8 cellular contexts compared by ENCODE assay signal in the genomic region with DNA sequence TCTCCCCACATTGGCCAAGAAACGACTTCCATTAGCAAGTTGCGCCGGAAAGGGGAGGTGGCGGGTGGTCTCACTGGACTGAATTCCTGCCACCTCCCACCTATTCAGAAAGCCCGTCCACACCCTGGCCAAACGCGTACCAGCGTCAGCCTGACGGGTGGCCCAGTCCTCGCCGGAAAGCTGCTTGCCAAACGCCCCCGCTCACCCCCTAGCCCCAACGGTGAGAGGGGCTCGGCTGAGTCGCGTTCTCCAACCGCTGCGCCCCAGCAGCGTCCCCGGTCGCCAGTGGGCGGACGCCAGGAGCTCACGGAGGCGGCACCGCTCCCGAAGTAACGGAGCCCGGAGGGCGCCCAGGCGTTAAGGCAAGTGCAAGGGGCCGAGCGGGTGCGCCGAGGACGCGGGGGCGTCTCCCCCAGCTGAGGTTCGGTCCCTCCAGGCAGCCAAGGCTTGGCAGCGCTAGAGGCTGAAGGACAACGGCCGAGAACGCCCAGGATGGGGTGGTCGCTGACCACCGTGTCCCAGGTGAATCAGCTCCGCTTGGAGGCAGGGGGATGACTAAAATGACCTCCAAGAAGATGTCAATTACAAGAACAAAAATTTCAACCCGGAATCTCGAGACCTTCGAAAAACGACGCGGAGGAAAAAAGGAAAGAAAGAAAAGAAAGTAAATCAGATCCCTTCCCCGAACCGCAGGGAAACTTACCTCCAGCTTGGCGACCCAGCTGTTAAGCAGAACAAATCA.
DNase-seq lines count a peak whose midpoint lies in the region; ATAC-seq, FAIRE-seq and TF ChIP-seq lines count a peak whose summit lies in the region.

No MANE protein-coding gene starts in this region.

- H3K4me1 ChIP-seq in HUES64 (ENCODE audit: insufficient read depth, low read length) (peaks cover 10% of the 10 kb centered on the region), astrocyte (ENCODE audit: insufficient read depth, low read length) (peaks cover 32% of the 10 kb centered on the region)

- H3K9ac ChIP-seq in HUES64 (ENCODE audit: low read depth, low read length) (peak overlapping the region; percentile 68; the same call in 1 of the 2 replicates), astrocyte (ENCODE audit: low read length) (peak overlapping the region; percentile 93)

- TF ChIP-seq CTCF in CD4-positive, alpha-beta T cell (IDR thresholded peaks at IDR 0.05) = no peak
- TF ChIP-seq CTCF in astrocyte (IDR thresholded peaks at IDR 0.05; ENCODE audit: insufficient read depth, low read depth, low read length) = no peak

- H3K9me3 ChIP-seq in CD4-positive, alpha-beta T cell (ENCODE audit: control insufficient read depth, low read length) = no peaks in the 10 kb centered on the region
- H3K9me3 ChIP-seq in HUES64 (ENCODE audit: insufficient read depth, low read depth, low read length) (no peaks in the 10 kb centered on the region), astrocyte (ENCODE audit: insufficient read depth, low read depth, low read length) (no peaks in the 10 kb centered on the region)

- H3K36me3 ChIP-seq in HUES64 (ENCODE audit: insufficient read depth, low read length) = no peaks in the 10 kb centered on the region
- no peaks in the 10 kb centered on the region for H3K36me3 ChIP-seq in astrocyte (ENCODE audit: insufficient read depth, low read length)

- no peaks in the 10 kb centered on the region for H3K9me3 Mint-ChIP-seq in CD4-positive, alpha-beta T cell
- H3K9me3 Mint-ChIP-seq in astrocyte (ENCODE audit: unreplicated experiment) = no peaks in the 10 kb centered on the region
- no peaks in the 10 kb centered on the region for H3K9me3 Mint-ChIP-seq in stimulated activated naive CD8-positive, alpha-beta T cell treated with anti-CD3 and anti-CD28 coated beads, Interleukin-15, Interleukin-2, amounts not matched to agents 100 ng/mL and 50 ng/mL, for 24 hours

- H3K4me2 ChIP-seq in astrocyte (ENCODE audit: low read length) = peak overlapping the region; percentile 86

- WGBS in HUES64 = 2% methylated on average over 56 of the region's 56 CpGs

- H3K27ac ChIP-seq in CD4-positive, alpha-beta T cell (ENCODE audit: low read depth, low read length) = no peak overlapping the region
- H3K27ac ChIP-seq in HUES64 (ENCODE audit: low read depth, low read length) (no peak overlapping the region), astrocyte (ENCODE audit: low read depth, low read length) (peak overlapping the region; percentile 84)

- peaks cover 73% of the 10 kb centered on the region for H3K27me3 Mint-ChIP-seq in CD4-positive, alpha-beta T cell
- no peaks in the 10 kb centered on the region for H3K27me3 Mint-ChIP-seq in astrocyte (ENCODE audit: low read depth, unreplicated experiment)
- H3K27me3 Mint-ChIP-seq in stimulated activated naive CD8-positive, alpha-beta T cell treated with anti-CD3 and anti-CD28 coated beads, Interleukin-15, Interleukin-2, amounts not matched to agents 100 ng/mL and 50 ng/mL, for 24 hours = peaks cover 55% of the 10 kb centered on the region

- H3K27me3 ChIP-seq in CD4-positive, alpha-beta T cell (ENCODE audit: control insufficient read depth, insufficient read depth, low read length) = peaks cover 25% of the 10 kb centered on the region
- H3K27me3 ChIP-seq in HUES64 (ENCODE audit: insufficient read depth, low read length) = peaks cover 39% of the 10 kb centered on the region
- no peaks in the 10 kb centered on the region for H3K27me3 ChIP-seq in astrocyte (ENCODE audit: insufficient read depth, low read length)

- FAIRE-seq in astrocyte (lab: Jason Lieb, UNC) = no peak

- H3K27ac Mint-ChIP-seq in CD4-positive, alpha-beta T cell = no peak overlapping the region
- peak overlapping the region; percentile 87 for H3K27ac Mint-ChIP-seq in astrocyte (ENCODE audit: unreplicated experiment)
- H3K27ac Mint-ChIP-seq in stimulated activated naive CD8-positive, alpha-beta T cell treated with anti-CD3 and anti-CD28 coated beads, Interleukin-15, Interleukin-2, amounts not matched to agents 100 ng/mL and 50 ng/mL, for 24 hours = no peak overlapping the region

- ATAC-seq in CD4-positive, alpha-beta T cell (ENCODE audit: poor library complexity) = no peak

- H2AFZ ChIP-seq in astrocyte (ENCODE audit: low read depth, low read length) = peak overlapping the region; percentile 5

- peaks cover 56% of the 10 kb centered on the region for H3K79me2 ChIP-seq in astrocyte (ENCODE audit: insufficient read depth, low read length)

- H3K4me1 Mint-ChIP-seq in CD4-positive, alpha-beta T cell (ENCODE audit: low read depth) = peaks cover 43% of the 10 kb centered on the region
- H3K4me1 Mint-ChIP-seq in astrocyte (ENCODE audit: low read depth, unreplicated experiment) = peaks cover 38% of the 10 kb centered on the region
- H3K4me1 Mint-ChIP-seq in stimulated activated naive CD8-positive, alpha-beta T cell treated with anti-CD3 and anti-CD28 coated beads, Interleukin-15, Interleukin-2, amounts not matched to agents 100 ng/mL and 50 ng/mL, for 24 hours (ENCODE audit: low read depth) = peaks cover 23% of the 10 kb centered on the region

- CTCF ChIA-PET in CD4-positive, alpha-beta T cell (lab: Charles Lee) = no interaction called here

- no peak for DNase-seq in CD4-positive, alpha-beta T cell
- DNase-seq in astrocyte (ENCODE audit: low read depth) = peak; percentile 37
- DNase-seq in islet precursor cell = peak; percentile 74
- DNase-seq in GM19238 (ENCODE audit: insufficient read length, low spot score) = no peak
- no peak for DNase-seq in DMS153 treated with DMSO at 0.1 percent for 48 hours (lab: John Stamatoyannopoulos, UW; ENCODE audit: unreplicated experiment)
- no peak for DNase-seq in NOMO-1 treated with dmso at 0.1 percent for 144 hours (lab: John Stamatoyannopoulos, UW; ENCODE audit: unreplicated experiment)

- intact Hi-C loops in CD4-positive, alpha-beta T cell (cut with DNase I, micrococcal nuclease) = no loop called here

- POLR2A ChIA-PET in CD4-positive, alpha-beta T cell (lab: Charles Lee) = interaction anchor here (1.2 to 1.8 kb wide), 3 partner anchors 26 to 641 kb away, joined by 3 to 4 read pairs (median 4); a partner anchor contains a TSS

- no peaks in the 10 kb centered on the region for H3K36me3 Mint-ChIP-seq in CD4-positive, alpha-beta T cell (ENCODE audit: low read depth)
- no peaks in the 10 kb centered on the region for H3K36me3 Mint-ChIP-seq in astrocyte (ENCODE audit: low read depth, unreplicated experiment)
- no peaks in the 10 kb centered on the region for H3K36me3 Mint-ChIP-seq in stimulated activated naive CD8-positive, alpha-beta T cell treated with anti-CD3 and anti-CD28 coated beads, Interleukin-15, Interleukin-2, amounts not matched to agents 100 ng/mL and 50 ng/mL, for 24 hours (ENCODE audit: low read depth)

- H4K20me1 ChIP-seq in astrocyte (ENCODE audit: insufficient read depth, low read length) = peaks cover 53% of the 10 kb centered on the region

- H3K4me3 ChIP-seq in HUES64 (ENCODE audit: low read length) = peak overlapping the region; percentile 69
- H3K4me3 ChIP-seq in astrocyte (ENCODE audit: insufficient read depth, low read depth, low read length) = peak overlapping the region; percentile 95

- H3K4me3 Mint-ChIP-seq in CD4-positive, alpha-beta T cell = peak overlapping the region; percentile 86
- peak overlapping the region; percentile 98 for H3K4me3 Mint-ChIP-seq in astrocyte (ENCODE audit: unreplicated experiment)
- H3K4me3 Mint-ChIP-seq in stimulated activated naive CD8-positive, alpha-beta T cell treated with anti-CD3 and anti-CD28 coated beads, Interleukin-15, Interleukin-2, amounts not matched to agents 100 ng/mL and 50 ng/mL, for 24 hours = peak overlapping the region; percentile 85

Comparison
In these comparisons a context has a peak if more than half of its experiments do, and no peak if none do; other contexts are left out.
1. DNase-seq: peak in astrocyte (single experiment) and islet precursor cell (single experiment); none in CD4-positive, alpha-beta T cell (0 of 10), GM19238 (single experiment), DMS153 treated with DMSO at 0.1 percent for 48 hours (single experiment) and NOMO-1 treated with dmso at 0.1 percent for 144 hours (single experiment).
2. Peak in every context shown above with its lines, with median percentiles within 50 percentile points of each other: H3K4me3 Mint-ChIP-seq.